In the genomic region with DNA sequence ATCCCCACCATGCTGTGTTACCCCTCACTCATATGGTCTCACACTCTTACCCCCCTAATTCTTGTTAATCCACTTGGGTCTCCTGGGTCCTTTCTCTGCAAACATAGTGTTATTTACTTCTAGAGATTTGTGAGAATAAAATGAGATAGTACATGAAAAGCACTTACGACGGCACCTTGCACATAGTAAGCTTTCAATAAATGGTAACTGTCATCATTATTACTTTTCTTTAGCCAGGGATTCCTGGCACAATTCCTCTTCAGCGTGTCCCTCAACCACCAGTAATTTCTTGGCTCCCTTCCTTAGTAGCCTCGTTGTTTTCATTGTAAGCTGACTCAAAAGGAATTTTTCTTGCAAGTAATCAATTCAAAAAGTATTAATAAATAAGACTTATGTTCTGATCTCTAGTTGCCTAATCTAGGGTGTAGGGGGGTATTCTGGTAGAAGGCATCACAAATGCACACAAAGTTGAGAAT, we compare ENCODE assay signal across 8 cellular contexts. TPM values are rescaled to one million over a fixed set of nuclear protein-coding genes. Genes with fewer than 3 reads are reported as not detected.
DNase-seq lines count a peak whose midpoint lies in the region; ATAC-seq and TF ChIP-seq lines count a peak whose summit lies in the region.

No MANE protein-coding gene starts in this region.

- no peak for DNase-seq in activated T-cell treated with anti-CD3 and anti-CD28 coated beads, Interleukin-2, amount 50 U/mL, for 72 hours
- no peak for DNase-seq in activated T-cell treated with anti-CD3 and anti-CD28 coated beads for 4 hours
- DNase-seq in activated T-helper 2 cell treated with anti-CD3 and anti-CD28 coated beads, Interferon-gamma antibody, Interleukin-2, Interleukin-4, amounts not matched to agents 10 μg/mL and 5 μg/mL and 100 μg/mL, durations not matched to agents 14 hours and 24 hours and 36 hours (ENCODE audit: low spot score), result no peak
- DNase-seq in iris pigment epithelial cell (ENCODE audit: low read depth), result peak; percentile 29
- DNase-seq in thoracic aorta (ENCODE audit: low spot score), result no peak
- DNase-seq in NAMALWA (ENCODE audit: low spot score), result no peak
- DNase-seq in NCI-H2171 (lab: John Stamatoyannopoulos, UW), result no peak

- no peaks in the 10 kb centered on the region for H3K9me3 ChIP-seq in thoracic aorta

- peak overlapping the region; percentile 11 to 81 for H3K27ac ChIP-seq in thoracic aorta

- H3K4me1 ChIP-seq in thoracic aorta (ENCODE audit: control insufficient read depth in 1 of 2, low read depth in 2 of 2), result peaks cover 0 to 8% of the 10 kb centered on the region in 2 donors

- H3K36me3 Mint-ChIP-seq in activated T-cell treated with anti-CD3 and anti-CD28 coated beads, Interleukin-2, amount 50 U/mL, for 72 hours (ENCODE audit: insufficient read depth in 2 of 2), result no peaks in the 10 kb centered on the region
- no peaks in the 10 kb centered on the region for H3K36me3 Mint-ChIP-seq in activated T-helper 2 cell treated with anti-CD3 and anti-CD28 coated beads, Interferon-gamma antibody, Interleukin-2, Interleukin-4, amounts not matched to agents 10 μg/mL and 5 μg/mL and 100 μg/mL, durations not matched to agents 14 hours and 24 hours and 36 hours (ENCODE audit: low read depth)

- H3K4me1 Mint-ChIP-seq in activated T-cell treated with anti-CD3 and anti-CD28 coated beads, Interleukin-2, amount 50 U/mL, for 72 hours (ENCODE audit: low read depth), result peaks cover 26% of the 10 kb centered on the region
- H3K4me1 Mint-ChIP-seq in activated T-helper 2 cell treated with anti-CD3 and anti-CD28 coated beads, Interferon-gamma antibody, Interleukin-2, Interleukin-4, amounts not matched to agents 10 μg/mL and 5 μg/mL and 100 μg/mL, durations not matched to agents 14 hours and 24 hours and 36 hours (ENCODE audit: low read depth), result peaks cover 12% of the 10 kb centered on the region

- H3K9me3 Mint-ChIP-seq in activated T-cell treated with anti-CD3 and anti-CD28 coated beads, Interleukin-2, amount 50 U/mL, for 72 hours, result no peaks in the 10 kb centered on the region
- H3K9me3 Mint-ChIP-seq in activated T-helper 2 cell treated with anti-CD3 and anti-CD28 coated beads, Interferon-gamma antibody, Interleukin-2, Interleukin-4, amounts not matched to agents 10 μg/mL and 5 μg/mL and 100 μg/mL, durations not matched to agents 14 hours and 24 hours and 36 hours, result no peaks in the 10 kb centered on the region

- no peaks in the 10 kb centered on the region for H3K36me3 ChIP-seq in thoracic aorta

- H3K4me3 Mint-ChIP-seq in activated T-cell treated with anti-CD3 and anti-CD28 coated beads, Interleukin-2, amount 50 U/mL, for 72 hours, result peak overlapping the region; percentile 72 to 98
- H3K4me3 Mint-ChIP-seq in activated T-helper 2 cell treated with anti-CD3 and anti-CD28 coated beads, Interferon-gamma antibody, Interleukin-2, Interleukin-4, amounts not matched to agents 10 μg/mL and 5 μg/mL and 100 μg/mL, durations not matched to agents 14 hours and 24 hours and 36 hours (ENCODE audit: low read depth), result peak overlapping the region; percentile 89

- H3K27ac Mint-ChIP-seq in activated T-cell treated with anti-CD3 and anti-CD28 coated beads, Interleukin-2, amount 50 U/mL, for 72 hours, result no peak overlapping the region
- H3K27ac Mint-ChIP-seq in activated T-helper 2 cell treated with anti-CD3 and anti-CD28 coated beads, Interferon-gamma antibody, Interleukin-2, Interleukin-4, amounts not matched to agents 10 μg/mL and 5 μg/mL and 100 μg/mL, durations not matched to agents 14 hours and 24 hours and 36 hours, result peak overlapping the region; percentile 79

- no peaks in the 10 kb centered on the region for H3K27me3 ChIP-seq in thoracic aorta (replicated peaks; ENCODE audit: insufficient read depth)

- peak overlapping the region; percentile 88 for H3K4me3 ChIP-seq in thoracic aorta

- intact Hi-C loops in activated T-helper 2 cell treated with anti-CD3 and anti-CD28 coated beads, Interferon-gamma antibody, Interleukin-2, Interleukin-4, amounts not matched to agents 10 μg/mL and 5 μg/mL and 100 μg/mL, durations not matched to agents 14 hours and 24 hours and 36 hours (cut with micrococcal nuclease), result loop anchor here (10.0 kb wide), 1 partner anchor 416 kb away; the partner anchor contains the start of gene HTATSF1

- no peak for TF ChIP-seq CTCF in thoracic aorta (IDR thresholded peaks at IDR 0.05)

- no peak for ATAC-seq in activated T-cell treated with anti-CD3 and anti-CD28 coated beads, Interleukin-2, amount 50 U/mL, for 72 hours (replicated peaks in 1 of 2)
- ATAC-seq in thoracic aorta (ENCODE audit: insufficient number of reproducible peaks, low FRiP score, low read depth) (no peak), GM19397 (IDR thresholded peaks at IDR 0.05; ENCODE audit: unreplicated experiment) (no peak)

- peaks cover 6% of the 10 kb centered on the region for H3K27me3 Mint-ChIP-seq in activated T-cell treated with anti-CD3 and anti-CD28 coated beads, Interleukin-2, amount 50 U/mL, for 72 hours (ENCODE audit: low read depth)
- no peaks in the 10 kb centered on the region for H3K27me3 Mint-ChIP-seq in activated T-helper 2 cell treated with anti-CD3 and anti-CD28 coated beads, Interferon-gamma antibody, Interleukin-2, Interleukin-4, amounts not matched to agents 10 μg/mL and 5 μg/mL and 100 μg/mL, durations not matched to agents 14 hours and 24 hours and 36 hours (ENCODE audit: low read depth)

RNA-seq across cellular contexts. Expression of gene RBMX, which starts 30.1 kb away (rescaled TPM):
- total RNA-seq in activated T-cell treated with anti-CD3 and anti-CD28 coated beads, Interleukin-2, amount 50 U/mL, for 72 hours, result 100 to 1,000 TPM; 296 to 315 TPM
- 287 and 311 TPM in 2 replicates for total RNA-seq in activated T-helper 2 cell treated with anti-CD3 and anti-CD28 coated beads, Interferon-gamma antibody, Interleukin-2, Interleukin-4, amounts not matched to agents 10 μg/mL and 5 μg/mL and 100 μg/mL, durations not matched to agents 14 hours and 24 hours and 36 hours
- 100 to 1,000 TPM; 224 to 338 TPM for total RNA-seq in thoracic aorta
